8 cellular contexts compared by ENCODE assay signal in genomic region chr2:160406591-160407392, GRCh38.
DNase-seq lines count a peak whose midpoint lies in the region; ATAC-seq and TF ChIP-seq lines count a peak whose summit lies in the region.

No MANE protein-coding gene starts in this region.

- peak overlapping the region; percentile 97 for H3K18ac ChIP-seq in trophoblast cell (ENCODE audit: low read length)

- peak overlapping the region; percentile 37 for H2BK12ac ChIP-seq in trophoblast cell (ENCODE audit: low read length)

- peak overlapping the region; percentile 86 for H2BK5ac ChIP-seq in trophoblast cell (ENCODE audit: low read depth, low read length, poor library complexity)

- in situ Hi-C loops in transverse colon (cut with MboI; ENCODE audit: low pct_ligation_motif_present in 1 of 4, low pct_unique_long_range_greater_than_20kb in 1 of 4, low sequenced_read_pairs in 3 of 4) = no loop called here

- intact Hi-C loops in Right ventricle myocardium inferior (cut with DNase I) (loop anchor here (5.0 kb wide), 2 partner anchors 79 to 129 kb away; no protein-coding TSS in a partner anchor), transverse colon (cut with DNase I; ENCODE audit: low total_unique reads) (no loop called here)

- peak overlapping the region; percentile 80 for H4K12ac ChIP-seq in trophoblast cell (ENCODE audit: low read depth, low read length)

- H2AK5ac ChIP-seq in trophoblast cell (ENCODE audit: low read length) = peak overlapping the region; percentile 93

- H3K27me3 ChIP-seq in BLaER1 treated with 17β-estradiol and CSF1 and Interleukin-3, amounts not matched to agents 10 nM and 100 nM = no peaks in the 10 kb centered on the region
- H3K27me3 ChIP-seq in trophoblast cell (ENCODE audit: insufficient read depth, low read length) (no peaks in the 10 kb centered on the region), transverse colon (peaks cover 47% of the 10 kb centered on the region)

- WGBS in trophoblast cell (ENCODE audit: extremely low coverage, insufficient coverage, insufficient read length) = no CpG with 5 or more reads among the region's 39 CpGs
- WGBS in transverse colon (ENCODE audit: low coverage in 1 of 2), 2 donors = 0 to 2% methylated on average over 16 to 39 of the region's 39 CpGs

- peak overlapping the region; percentile 70 for H4K8ac ChIP-seq in trophoblast cell (ENCODE audit: low read depth, low read length)

- DNase-seq in SIG-M5 treated with dmso at 0.1 percent for 504 hours (lab: John Stamatoyannopoulos, UW; ENCODE audit: unreplicated experiment) (peak; percentile 95), Right ventricle myocardium inferior (ENCODE audit: missing footprints) (peak; percentile 86), trophoblast cell (peak; percentile 62 to 71), transverse colon (peak; percentile 58)
- peak; percentile 74 for DNase-seq in activated naive CD4-positive, alpha-beta T cell treated with anti-CD3 and anti-CD28 coated beads, Interleukin-2, amount 50 U/mL, for 16 hours

- peak overlapping the region; percentile 85 for H3K4ac ChIP-seq in trophoblast cell (ENCODE audit: low read depth, low read length)

- peak overlapping the region; percentile 88 for H2BK120ac ChIP-seq in trophoblast cell (ENCODE audit: insufficient read depth, low read length, poor library complexity)

- peak overlapping the region; percentile 85 to 98 (median 89) for H3K4me2 ChIP-seq in BLaER1 treated with 17β-estradiol and CSF1 and Interleukin-3, amounts not matched to agents 10 nM and 100 nM
- peak overlapping the region; percentile 84 for H3K4me2 ChIP-seq in trophoblast cell (ENCODE audit: low read length)

- H3K23ac ChIP-seq in trophoblast cell (ENCODE audit: low read length) = no peak overlapping the region

- H3K79me2 ChIP-seq in trophoblast cell (ENCODE audit: control insufficient read depth, insufficient read depth, low read length, poor library complexity) = peaks cover 28% of the 10 kb centered on the region

- ATAC-seq in GM19452 (IDR thresholded peaks at IDR 0.05; ENCODE audit: unreplicated experiment) = peak; percentile 43
- ATAC-seq in HG03571 (IDR thresholded peaks at IDR 0.05; ENCODE audit: unreplicated experiment) = peak; percentile 65
- ATAC-seq in Right ventricle myocardium inferior = peak; percentile 49

- no peak for TF ChIP-seq CTCF in transverse colon (IDR thresholded peaks at IDR 0.05)

- peak overlapping the region; percentile 81 to 98 (median 94) for H3K4me3 ChIP-seq in BLaER1 treated with 17β-estradiol and CSF1 and Interleukin-3, amounts not matched to agents 10 nM and 100 nM
- H3K4me3 ChIP-seq in trophoblast cell (ENCODE audit: low read depth, low read length) (peak overlapping the region; percentile 80), transverse colon (peak overlapping the region; percentile 49 to 91 (median 74))

- H3K9me3 ChIP-seq in BLaER1 treated with 17β-estradiol and CSF1 and Interleukin-3, amounts not matched to agents 10 nM and 100 nM (replicated peaks in 1 of 11) = no peaks in the 10 kb centered on the region
- H3K9me3 ChIP-seq in trophoblast cell (ENCODE audit: insufficient read depth, low read depth, low read length) (no peaks in the 10 kb centered on the region), transverse colon (no peaks in the 10 kb centered on the region)

- H3K79me1 ChIP-seq in trophoblast cell (ENCODE audit: low read length) = peaks cover 16% of the 10 kb centered on the region

- TF ChIP-seq EP300 in transverse colon (IDR thresholded peaks at IDR 0.05; ENCODE audit: low read depth) = no peak

- no peaks in the 10 kb centered on the region; a peak in 1 of 22 replicates for H3K36me3 ChIP-seq in BLaER1 treated with 17β-estradiol and CSF1 and Interleukin-3, amounts not matched to agents 10 nM and 100 nM
- no peaks in the 10 kb centered on the region for H3K36me3 ChIP-seq in trophoblast cell (ENCODE audit: control insufficient read depth in 1 of 2, insufficient read depth in 2 of 2, low read length in 2 of 2)
- no peaks in the 10 kb centered on the region for H3K36me3 ChIP-seq in transverse colon

- H3K27ac ChIP-seq in BLaER1 treated with 17β-estradiol and CSF1 and Interleukin-3, amounts not matched to agents 10 nM and 100 nM = peak overlapping the region; percentile 87 to 99 (median 93)
- H3K27ac ChIP-seq in trophoblast cell (ENCODE audit: low read depth, low read length) (peak overlapping the region; percentile 91), transverse colon (peak overlapping the region; percentile 90 to 96 (median 93))

- peak overlapping the region; percentile 92 to 99 (median 95) for H3K9ac ChIP-seq in BLaER1 treated with 17β-estradiol and CSF1 and Interleukin-3, amounts not matched to agents 10 nM and 100 nM
- H3K9ac ChIP-seq in trophoblast cell (ENCODE audit: low read length) = peak overlapping the region; percentile 92

- peak overlapping the region; percentile 95 for H4K91ac ChIP-seq in trophoblast cell (ENCODE audit: low read depth, low read length)

- peak; percentile 66 for TF ChIP-seq POLR2A in transverse colon (IDR thresholded peaks at IDR 0.05)

- peak overlapping the region; percentile 39 for H2AFZ ChIP-seq in trophoblast cell (ENCODE audit: insufficient read depth, low read length, poor library complexity)

- H3K14ac ChIP-seq in trophoblast cell (ENCODE audit: low read length) = peak overlapping the region; percentile 99

- peaks cover 75 to 86% (median 82%) of the 10 kb centered on the region in 10 experiments for H3K4me1 ChIP-seq in BLaER1 treated with 17β-estradiol and CSF1 and Interleukin-3, amounts not matched to agents 10 nM and 100 nM
- H3K4me1 ChIP-seq in trophoblast cell (ENCODE audit: control insufficient read depth in 1 of 2, insufficient read depth in 2 of 2, low read length in 2 of 2) (peaks cover 7 to 12% of the 10 kb centered on the region in 2 experiments), transverse colon (peaks cover 15 to 74% (median 16%) of the 10 kb centered on the region in 4 donors)

- peaks cover 0 to 47% (median 0%) of the 10 kb centered on the region in 11 experiments; a peak in 6 of 22 replicates for H4K20me1 ChIP-seq in BLaER1 treated with 17β-estradiol and CSF1 and Interleukin-3, amounts not matched to agents 10 nM and 100 nM

Comparison
In these comparisons a context has a peak if more than half of its experiments do, and no peak if none do; other contexts are left out.
1. Peak in every context shown above with its lines: DNase-seq, ATAC-seq, H3K4me3 ChIP-seq and H3K27ac ChIP-seq.